In the genomic region with DNA sequence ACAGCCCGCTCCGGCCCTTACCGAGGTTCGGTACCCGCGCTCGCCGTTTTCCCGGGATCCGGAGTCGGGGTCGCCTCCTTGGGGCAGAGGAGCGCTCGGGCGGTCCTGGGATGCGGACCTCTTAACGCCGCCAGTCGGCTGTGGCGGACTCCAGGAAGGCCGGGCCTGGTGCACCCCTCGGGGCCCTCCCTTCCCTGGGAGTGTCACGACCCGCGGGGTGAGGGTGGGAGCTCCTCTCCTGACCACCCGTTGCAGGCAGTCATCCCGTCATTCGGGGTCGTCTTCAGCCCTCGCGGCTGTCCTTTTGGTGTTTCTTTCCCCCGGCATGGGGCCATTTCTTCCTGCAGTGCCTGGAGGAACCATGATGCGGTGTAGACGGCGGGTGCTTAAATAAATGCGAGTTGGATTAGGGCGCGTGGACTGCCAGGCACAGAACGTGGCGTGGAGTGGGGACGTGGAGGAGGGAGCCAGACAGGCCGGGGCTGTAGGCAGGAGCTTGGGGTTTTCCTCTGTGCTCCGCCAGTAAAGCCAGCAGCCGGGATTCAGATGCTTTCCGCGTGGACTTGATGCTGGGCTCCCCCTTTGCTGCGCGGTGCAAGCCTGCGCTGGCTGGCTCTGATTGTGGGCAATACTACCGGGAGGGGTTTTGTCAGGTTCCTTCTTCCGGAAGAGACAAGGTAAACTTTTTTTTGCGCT, we compare ENCODE assay signal across 8 cellular contexts. TPM values are rescaled to one million over a fixed set of nuclear protein-coding genes. Genes with fewer than 3 reads are reported as not detected.
DNase-seq lines count a peak whose midpoint lies in the region; ATAC-seq, FAIRE-seq and TF ChIP-seq lines count a peak whose summit lies in the region.

No MANE protein-coding gene starts in this region.

- H3K36me3 ChIP-seq in gastroesophageal sphincter, result no peaks in the 10 kb centered on the region
- H3K36me3 ChIP-seq in thymus (ENCODE audit: control insufficient read depth, insufficient read depth), result no peaks in the 10 kb centered on the region

- H3K9me3 ChIP-seq in AG04450 (ENCODE audit: control insufficient read depth, insufficient read depth, low read length) (no peaks in the 10 kb centered on the region; the same call in 1 of the 2 replicates), gastroesophageal sphincter (no peaks in the 10 kb centered on the region), thymus (ENCODE audit: control insufficient read depth) (no peaks in the 10 kb centered on the region)

- WGBS in gastroesophageal sphincter (ENCODE audit: low coverage in 1 of 2), 2 donors, result 0 to 1% methylated on average over 1 to 10 of the region's 52 CpGs
- under 1% methylated on average over 52 of the region's 52 CpGs for WGBS in thymus

- DNase-seq in AG04450 (ENCODE audit: low read depth, low spot score) (peak; percentile 6), GM18507 (ENCODE audit: extremely low spot score, insufficient read length, low read depth) (no peak), OCI-M1 (lab: John Stamatoyannopoulos, UW) (peak; percentile 100), activated gamma-delta T cell (lab: John Stamatoyannopoulos, UW) (peak; percentile 44), nucleus accumbens (lab: John Stamatoyannopoulos, UW) (peak in 52 of 56 donors; percentile 10 to 85 (median 64))

- peak in 1 of 2 donors; percentile 27 for TF ChIP-seq POLR2A in gastroesophageal sphincter (IDR thresholded peaks at IDR 0.05)

- peak; percentile 81 for FAIRE-seq in GM18507 (lab: Jason Lieb, UNC)

- TF ChIP-seq CTCF in AG04450 (IDR thresholded peaks at IDR 0.05; ENCODE audit: low read depth, low read length) (no peak), gastroesophageal sphincter (IDR thresholded peaks at IDR 0.05) (peak in 2 of 4 experiments; percentile 6 to 19)

- CTCF ChIA-PET in AG04450 (lab: Charles Lee), result no interaction called here

- peaks cover 0 to 39% (median 2%) of the 10 kb centered on the region in 3 donors for H3K4me1 ChIP-seq in gastroesophageal sphincter
- H3K4me1 ChIP-seq in thymus (ENCODE audit: control insufficient read depth, insufficient read depth, low read length), result peaks cover 2% of the 10 kb centered on the region

- no peak for TF ChIP-seq EP300 in gastroesophageal sphincter (IDR thresholded peaks at IDR 0.05)

- POLR2A ChIA-PET in AG04450 (lab: Yijun Ruan, JAX), result interaction anchor here (2.0 kb wide), 1 partner anchor 77 kb away, joined by 7 read pairs; no protein-coding TSS in a partner anchor

- H3K4me3 ChIP-seq in AG04450 (ENCODE audit: low read depth, low read length), result peak overlapping the region; percentile 96
- H3K4me3 ChIP-seq in gastroesophageal sphincter, result peak overlapping the region; percentile 91 to 97
- peak overlapping the region; percentile 96 for H3K4me3 ChIP-seq in thymus (ENCODE audit: low read length)

- H3K27me3 ChIP-seq in AG04450 (ENCODE audit: control insufficient read depth, insufficient read depth, low read length) (no peaks in the 10 kb centered on the region), gastroesophageal sphincter (no peaks in the 10 kb centered on the region), thymus (ENCODE audit: control insufficient read depth, insufficient read depth) (no peaks in the 10 kb centered on the region)

- ATAC-seq in HG03039 (IDR thresholded peaks at IDR 0.05; ENCODE audit: unreplicated experiment) (peak; percentile 15), gastroesophageal sphincter (peak; percentile 4)

- H3K27ac ChIP-seq in AG04450 (ENCODE audit: low read depth, low read length), result peak overlapping the region; percentile 80
- H3K27ac ChIP-seq in gastroesophageal sphincter, result peak overlapping the region; percentile 96 to 100 (median 98)
- H3K27ac ChIP-seq in thymus (ENCODE audit: low read depth), result peak overlapping the region; percentile 97

RNA-seq across cellular contexts. Expression of gene KDM4C, which starts 0.8 kb away (rescaled TPM):
- polyA plus RNA-seq in AG04450 (2011; rRNA removed), result 11.4 and 12.1 TPM in 2 replicates
- 39.8 and 40.7 TPM in 2 replicates for polyA minus RNA-seq in AG04450 (2011; rRNA and poly(A)+ RNA removed)
- total RNA-seq in gastroesophageal sphincter, result 10 to 100 TPM; 17.7 to 65.2 (median 29.5) TPM
- 20.3 TPM for polyA plus RNA-seq in thymus
